Comparison of ENCODE assay signal across 14 cellular contexts in the genomic region with DNA sequence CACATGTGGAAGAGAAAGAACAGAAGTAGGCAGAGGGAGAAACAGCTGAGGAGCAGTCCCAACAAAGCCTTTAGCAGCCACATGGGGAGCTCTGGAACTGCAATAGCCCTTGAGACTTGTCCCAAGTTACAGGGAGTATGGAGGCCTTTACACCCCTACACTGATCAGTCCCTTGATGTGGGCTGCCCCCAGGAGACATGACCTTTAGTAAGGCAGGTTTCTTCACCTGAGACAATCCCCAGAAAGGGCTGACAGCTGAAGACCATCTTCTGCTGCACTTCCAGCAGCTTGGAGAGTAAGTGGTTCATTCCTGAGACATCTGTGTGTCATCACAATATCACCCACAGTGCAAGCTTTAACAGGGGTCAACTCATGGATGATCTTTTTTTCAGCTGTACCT. TPM values are rescaled to one million over a fixed set of nuclear protein-coding genes. Genes with fewer than 3 reads are reported as not detected.
DNase-seq lines count a peak whose midpoint lies in the region; ATAC-seq, FAIRE-seq and TF ChIP-seq lines count a peak whose summit lies in the region.
"Had no signal": no experiment of that assay in that cellular context is flagged by ENCODE, and none has a peak within 500 bp of the region (broad histone marks: within the 10 kb centered on the region; RNA-seq: fewer than 3 reads in every experiment).

No MANE protein-coding gene starts in this region.

- in situ Hi-C loops in HepG2 (cut with HindIII; ENCODE audit: extremely low pct_ligation_motif_present, low pct_unique_long_range_greater_than_20kb) = no loop called here

- BruUV-seq in HepG2 (replicated peaks; lab: Mats Ljungman, UMichigan) = no TSS peak

- peak overlapping the region; percentile 16 for H3K27ac Mint-ChIP-seq in endothelial cell (ENCODE audit: unreplicated experiment)
- H3K27ac Mint-ChIP-seq: neural progenitor cell had no signal

- H3K9me3 ChIP-seq in HepG2 (ENCODE audit: low read length) (no peaks in the 10 kb centered on the region), right lobe of liver (no peaks in the 10 kb centered on the region), OCI-LY3 (ENCODE audit: insufficient read depth, low read length) (no peaks in the 10 kb centered on the region)
- H3K9me3 ChIP-seq: gastrocnemius medialis had no signal

- intact Hi-C loops in HepG2 (cut with micrococcal nuclease; ENCODE audit: unreplicated experiment) = no loop called here
- intact Hi-C loops in right lobe of liver (cut with DNase I) = loop anchor here in 1 of 2 donors (10.0 kb wide), 1 partner anchor 289 kb away; no protein-coding TSS in a partner anchor

- no peaks in the 10 kb centered on the region for H3K36me3 ChIP-seq in HepG2 (replicated peaks in 1 of 2; ENCODE audit: control insufficient read depth in 1 of 2, insufficient read depth in 2 of 2, low read length in 2 of 2)
- H3K36me3 ChIP-seq in right lobe of liver = peaks cover 0 to under 1% (median 0%) of the 10 kb centered on the region in 4 donors
- H3K36me3 ChIP-seq in OCI-LY3 (replicated peaks; ENCODE audit: low read depth, low read length) = peaks cover 28% of the 10 kb centered on the region
- H3K36me3 ChIP-seq: gastrocnemius medialis had no signal

- H3K4me3 ChIP-seq in HepG2 (replicated peaks in 1 of 3; ENCODE audit: insufficient read depth in 1 of 3, low read depth in 2 of 3, low read length in 3 of 3) = no peak overlapping the region
- H3K4me3 ChIP-seq in right lobe of liver = no peak overlapping the region
- H3K4me3 ChIP-seq in OCI-LY3 (ENCODE audit: low read length) = no peak overlapping the region
- H3K4me3 ChIP-seq: gastrocnemius medialis, neural progenitor cell had no signal

- TF ChIP-seq RAD21 in HepG2 (CRISPR knock-in tag; IDR thresholded peaks at IDR 0.05) = no peak

- H2AFZ ChIP-seq in HepG2 (ENCODE audit: low read length) (no peak overlapping the region), OCI-LY3 (ENCODE audit: low read depth, low read length) (no peak overlapping the region)
- H2AFZ ChIP-seq: neural progenitor cell had no signal

- POLR2A ChIA-PET in HepG2 (lab: Yijun Ruan, JAX) = interaction anchor here (2.7 kb wide), 1 partner anchor 8 kb away, joined by 10 read pairs; a partner anchor contains a TSS

- H3K4me1 Mint-ChIP-seq in endothelial cell (ENCODE audit: unreplicated experiment) = peaks cover 2% of the 10 kb centered on the region

- H3K9me3 Mint-ChIP-seq in endothelial cell (ENCODE audit: unreplicated experiment) = no peaks in the 10 kb centered on the region
- H3K9me3 Mint-ChIP-seq: neural progenitor cell had no signal

- peaks cover 3% of the 10 kb centered on the region for H3K27me3 Mint-ChIP-seq in endothelial cell (ENCODE audit: unreplicated experiment)

- TF ChIP-seq EP300 in HepG2 (IDR thresholded peaks at IDR 0.05; ENCODE audit: low read depth in 2 of 2, low read length in 2 of 2) = no peak
- TF ChIP-seq EP300 in HepG2 (CRISPR knock-in tag; IDR thresholded peaks at IDR 0.05; ENCODE audit: borderline replicate concordance) = no peak

- TF ChIP-seq POLR2A in HepG2 (IDR thresholded peaks at IDR 0.05; ENCODE audit: insufficient read depth in 1 of 2, low read depth in 2 of 2, low read length in 2 of 2) (no peak), right lobe of liver (IDR thresholded peaks at IDR 0.05) (no peak)

- FAIRE-seq in HepG2 (lab: Jason Lieb, UNC) = no peak

- H3K4me2 ChIP-seq in HepG2 (ENCODE audit: low read depth, low read length) (no peak overlapping the region), OCI-LY3 (ENCODE audit: low read length) (peak overlapping the region; percentile 71; the same call in 1 of the 2 replicates)
- H3K4me2 ChIP-seq: neural progenitor cell had no signal

- CTCF ChIA-PET in HepG2 (lab: Yijun Ruan, JAX; ENCODE audit: low intra/inter-chr PET ratio, low total read pairs) = no interaction called here

- H3K27ac ChIP-seq in HepG2 (ENCODE audit: extremely low read length, insufficient read depth, low read length) = no peak overlapping the region
- no peak overlapping the region for H3K27ac ChIP-seq in right lobe of liver
- H3K27ac ChIP-seq in OCI-LY3 (ENCODE audit: low read length) = no peak overlapping the region
- H3K27ac ChIP-seq: gastrocnemius medialis, neural progenitor cell had no signal

- no peaks in the 10 kb centered on the region for H3K36me3 Mint-ChIP-seq in endothelial cell (ENCODE audit: low read depth, unreplicated experiment)
- H3K36me3 Mint-ChIP-seq: CD4-positive, CD25-positive, alpha-beta regulatory T cell had no signal

- no peaks in the 10 kb centered on the region for H3K27me3 ChIP-seq in HepG2 (ENCODE audit: control insufficient read depth in 1 of 2, insufficient read depth in 2 of 2, low read length in 2 of 2)
- H3K27me3 ChIP-seq in right lobe of liver = no peaks in the 10 kb centered on the region
- H3K27me3 ChIP-seq in OCI-LY3 (ENCODE audit: low read depth, low read length) = no peaks in the 10 kb centered on the region
- H3K27me3 ChIP-seq: gastrocnemius medialis, neural progenitor cell had no signal

- no peak overlapping the region for H3K4me3 Mint-ChIP-seq in endothelial cell (ENCODE audit: unreplicated experiment)
- H3K4me3 Mint-ChIP-seq: neural progenitor cell had no signal

- no peak for TF ChIP-seq CTCF in HepG2 (CRISPR knock-in tag; IDR thresholded peaks at IDR 0.05)
- no peak for TF ChIP-seq CTCF in right lobe of liver (IDR thresholded peaks at IDR 0.05)
- TF ChIP-seq CTCF in OCI-LY3 (IDR thresholded peaks at IDR 0.05; ENCODE audit: low read depth, low read length) = no peak
- no peak for TF ChIP-seq CTCF in endothelial cell (IDR thresholded peaks at IDR 0.05; ENCODE audit: unreplicated experiment)

- H3K79me2 ChIP-seq in HepG2 (ENCODE audit: insufficient read depth, low read length) (no peaks in the 10 kb centered on the region), OCI-LY3 (ENCODE audit: low read length) (peaks cover 13% of the 10 kb centered on the region)

- H3K9ac ChIP-seq in HepG2 (ENCODE audit: insufficient read depth, low read depth, low read length) (no peak overlapping the region), OCI-LY3 (ENCODE audit: low read length) (no peak overlapping the region)
- H3K9ac ChIP-seq: neural progenitor cell had no signal

- H4K20me1 ChIP-seq in HepG2 (ENCODE audit: insufficient read depth, low read length) (no peaks in the 10 kb centered on the region), OCI-LY3 (ENCODE audit: insufficient read depth, low read length) (no peaks in the 10 kb centered on the region)

- H3K4me1 ChIP-seq in HepG2 (ENCODE audit: insufficient read depth, low read length) (peaks cover 26% of the 10 kb centered on the region), right lobe of liver (peaks cover 0 to 2% (median 0%) of the 10 kb centered on the region in 4 donors), OCI-LY3 (ENCODE audit: low read length) (peaks cover 33% of the 10 kb centered on the region)

- ATAC-seq in HepG2 = peak; percentile 70
- no peak for ATAC-seq in right lobe of liver
- ATAC-seq: gastrocnemius medialis, left cardiac atrium had no signal

- peak; percentile 12 for DNase-seq in HepG2 (ENCODE audit: low spot score)
- DNase-seq in right lobe of liver = no peak
- no peak for DNase-seq in endothelial cell (ENCODE audit: low spot score)
- no peak for DNase-seq in mesenteric fat pad (ENCODE audit: low spot score)
- no peak for DNase-seq in germinal center (ENCODE audit: low spot score)
- DNase-seq in effector CD4-positive, alpha-beta T cell = no peak
- DNase-seq in activated CD4-positive, alpha-beta T cell treated with anti-CD3 and anti-CD28 coated beads, Interleukin-2, amount 50 U/mL, for 48 hours = no peak
- DNase-seq: CD4-positive, CD25-positive, alpha-beta regulatory T cell; gastrocnemius medialis; left cardiac atrium; NCI-H1436; stimulated activated naive CD4-positive, alpha-beta T cell treated with Interleukin-2 at 50 U/mL for 16 hours had no signal

RNA-seq across cellular contexts. Expression of a gene that starts 8.6 kb away (rescaled TPM):
- 8.4 and 8.5 TPM in 2 replicates for total RNA-seq in HepG2 (2016; rRNA removed; fragmentation: Illumina TruSeq; extraction: Trizol)
- 1.9 and 2.3 TPM in 2 replicates for total RNA-seq in HepG2 (2016; cell fraction: cytosol; rRNA removed; fragmentation: Illumina TruSeq; extraction: Trizol; ENCODE audit: low read depth)
- total RNA-seq in HepG2 (2016; cell fraction: insoluble cytoplasmic fraction; rRNA removed; fragmentation: Illumina TruSeq; extraction: Trizol) = 8.4 and 8.6 TPM in 2 replicates
- 2.8 and 3.6 TPM in 2 replicates for total RNA-seq in HepG2 (2016; cell fraction: membrane; rRNA removed; fragmentation: Illumina TruSeq; extraction: Trizol)
- total RNA-seq in HepG2 (2016; cell fraction: nucleus; rRNA removed; fragmentation: Illumina TruSeq; extraction: Trizol) = 5.8 and 7.5 TPM in 2 replicates
- polyA plus RNA-seq in HepG2 (2011; rRNA removed) = 1.9 and 2.6 TPM in 2 replicates
- polyA plus RNA-seq in HepG2 (2011; cell fraction: cytosol; rRNA removed) = 1.0 and 1.8 TPM in 2 replicates
- 0.90 and 0.97 TPM in 2 replicates for polyA plus RNA-seq in HepG2 (2011; cell fraction: nucleus; rRNA removed)
- 3.8 and 4.8 TPM in 2 replicates for polyA plus RNA-seq in HepG2 (2012)
- 0.49 and 0.59 TPM in 2 replicates for polyA plus RNA-seq in HepG2 (2016; cell fraction: cytosol; fragmentation: Illumina TruSeq; extraction: Trizol; ENCODE audit: low read depth)
- polyA plus RNA-seq in HepG2 (2016; cell fraction: insoluble cytoplasmic fraction; fragmentation: Illumina TruSeq; extraction: Trizol; ENCODE audit: low read depth) = 6.9 TPM in 2 replicates
- 0.82 and 1.0 TPM in 2 replicates for polyA plus RNA-seq in HepG2 (2016; cell fraction: membrane; fragmentation: Illumina TruSeq; extraction: Trizol; ENCODE audit: low read depth)
- 7.6 and 9.2 TPM in 2 replicates for polyA plus RNA-seq in HepG2 (2016; cell fraction: nucleus; fragmentation: Illumina TruSeq; extraction: Trizol; ENCODE audit: insufficient read depth, low read depth)
- 0.24 and 1.2 TPM in 2 replicates for polyA minus RNA-seq in HepG2 (2011; rRNA and poly(A)+ RNA removed; ENCODE audit: low replicate concordance)
- polyA minus RNA-seq in HepG2 (2011; cell fraction: cytosol; rRNA and poly(A)+ RNA removed) = 2.5 and 2.7 TPM in 2 replicates
- 2.6 and 4.0 TPM in 2 replicates for polyA minus RNA-seq in HepG2 (2011; cell fraction: nucleus; rRNA and poly(A)+ RNA removed)
- 1 to 10 TPM in 5 of 6 experiments, under 1 TPM in 1; 0.88 to 2.0 (median 1.8) TPM for total RNA-seq in right lobe of liver
- total RNA-seq in endothelial cell (ENCODE audit: unreplicated experiment) = 5.2 TPM
- total RNA-seq in mesenteric fat pad = 6.4 TPM

RNA-seq across cellular contexts. Expression of a gene that starts 58.3 kb away (rescaled TPM):
- total RNA-seq in HepG2 (2016; rRNA removed; fragmentation: Illumina TruSeq; extraction: Trizol) (126 and 211 TPM in 2 replicates), right lobe of liver (100 to 1,000 TPM in 1 of 6 experiments, 10 to 100 TPM in 5; 15.9 to 117 (median 31.9) TPM), endothelial cell (ENCODE audit: unreplicated experiment) (203 TPM), mesenteric fat pad (207 TPM)
- 19.1 and 34.5 TPM in 2 replicates for total RNA-seq in HepG2 (2016; cell fraction: cytosol; rRNA removed; fragmentation: Illumina TruSeq; extraction: Trizol; ENCODE audit: low read depth)
- 123 and 189 TPM in 2 replicates for total RNA-seq in HepG2 (2016; cell fraction: insoluble cytoplasmic fraction; rRNA removed; fragmentation: Illumina TruSeq; extraction: Trizol)
- total RNA-seq in HepG2 (2016; cell fraction: membrane; rRNA removed; fragmentation: Illumina TruSeq; extraction: Trizol) = 36.2 and 39.8 TPM in 2 replicates
- total RNA-seq in HepG2 (2016; cell fraction: nucleus; rRNA removed; fragmentation: Illumina TruSeq; extraction: Trizol) = 102 and 119 TPM in 2 replicates
- 41.0 and 42.8 TPM in 2 replicates for polyA plus RNA-seq in HepG2 (2011; rRNA removed)
- 19.1 and 32.4 TPM in 2 replicates for polyA plus RNA-seq in HepG2 (2011; cell fraction: cytosol; rRNA removed)
- polyA plus RNA-seq in HepG2 (2011; cell fraction: nucleus; rRNA removed) = 26.9 and 40.5 TPM in 2 replicates
- polyA plus RNA-seq in HepG2 (2012) = 58.1 and 68.2 TPM in 2 replicates
- 3.1 and 3.4 TPM in 2 replicates for polyA plus RNA-seq in HepG2 (2016; cell fraction: cytosol; fragmentation: Illumina TruSeq; extraction: Trizol; ENCODE audit: low read depth)
- 155 and 156 TPM in 2 replicates for polyA plus RNA-seq in HepG2 (2016; cell fraction: insoluble cytoplasmic fraction; fragmentation: Illumina TruSeq; extraction: Trizol; ENCODE audit: low read depth)
- polyA plus RNA-seq in HepG2 (2016; cell fraction: membrane; fragmentation: Illumina TruSeq; extraction: Trizol; ENCODE audit: low read depth) = 11.9 and 12.5 TPM in 2 replicates
- 108 and 129 TPM in 2 replicates for polyA plus RNA-seq in HepG2 (2016; cell fraction: nucleus; fragmentation: Illumina TruSeq; extraction: Trizol; ENCODE audit: insufficient read depth, low read depth)
- polyA minus RNA-seq in HepG2 (2011; rRNA and poly(A)+ RNA removed; ENCODE audit: low replicate concordance) = 67.4 and 132 TPM in 2 replicates
- polyA minus RNA-seq in HepG2 (2011; cell fraction: cytosol; rRNA and poly(A)+ RNA removed) = 77.8 and 127 TPM in 2 replicates
- 102 and 161 TPM in 2 replicates for polyA minus RNA-seq in HepG2 (2011; cell fraction: nucleus; rRNA and poly(A)+ RNA removed)

RNA-seq across cellular contexts. Expression of a gene that starts 58.9 kb away (rescaled TPM):
- total RNA-seq in HepG2 (2016; rRNA removed; fragmentation: Illumina TruSeq; extraction: Trizol) (0.03 TPM in 1 of 2 replicates, not detected in the other), right lobe of liver (under 1 TPM in 1 of 6 experiments, not detected in 5; 0.02 TPM), endothelial cell (ENCODE audit: unreplicated experiment) (0.23 TPM), mesenteric fat pad (not detected)
- not detected in 2 replicates for total RNA-seq in HepG2 (2016; cell fraction: cytosol; rRNA removed; fragmentation: Illumina TruSeq; extraction: Trizol; ENCODE audit: low read depth)
- 0.03 TPM in 1 of 2 replicates, not detected in the other for total RNA-seq in HepG2 (2016; cell fraction: insoluble cytoplasmic fraction; rRNA removed; fragmentation: Illumina TruSeq; extraction: Trizol)
- total RNA-seq in HepG2 (2016; cell fraction: membrane; rRNA removed; fragmentation: Illumina TruSeq; extraction: Trizol) = not detected in 2 replicates
- not detected in 2 replicates for total RNA-seq in HepG2 (2016; cell fraction: nucleus; rRNA removed; fragmentation: Illumina TruSeq; extraction: Trizol)
- polyA plus RNA-seq in HepG2 (2011; rRNA removed) = not detected in 2 replicates
- under 0.01 TPM in 1 of 2 replicates, not detected in the other for polyA plus RNA-seq in HepG2 (2011; cell fraction: cytosol; rRNA removed)
- polyA plus RNA-seq in HepG2 (2011; cell fraction: nucleus; rRNA removed) = not detected in 2 replicates
- not detected in 2 replicates for polyA plus RNA-seq in HepG2 (2012)
- polyA plus RNA-seq in HepG2 (2016; cell fraction: cytosol; fragmentation: Illumina TruSeq; extraction: Trizol; ENCODE audit: low read depth) = not detected in 2 replicates
- polyA plus RNA-seq in HepG2 (2016; cell fraction: insoluble cytoplasmic fraction; fragmentation: Illumina TruSeq; extraction: Trizol; ENCODE audit: low read depth) = not detected in 2 replicates
- not detected in 2 replicates for polyA plus RNA-seq in HepG2 (2016; cell fraction: membrane; fragmentation: Illumina TruSeq; extraction: Trizol; ENCODE audit: low read depth)
- not detected in 2 replicates for polyA plus RNA-seq in HepG2 (2016; cell fraction: nucleus; fragmentation: Illumina TruSeq; extraction: Trizol; ENCODE audit: insufficient read depth, low read depth)
- not detected in 2 replicates for polyA minus RNA-seq in HepG2 (2011; rRNA and poly(A)+ RNA removed; ENCODE audit: low replicate concordance)
- polyA minus RNA-seq in HepG2 (2011; cell fraction: cytosol; rRNA and poly(A)+ RNA removed) = not detected in 2 replicates
- polyA minus RNA-seq in HepG2 (2011; cell fraction: nucleus; rRNA and poly(A)+ RNA removed) = under 0.01 TPM in 2 replicates
- total RNA-seq: CD4-positive, CD25-positive, alpha-beta regulatory T cell; gastrocnemius medialis had no signal
- polyA plus RNA-seq: CD4-positive, CD25-positive, alpha-beta regulatory T cell had no signal
